8 cellular contexts compared by ENCODE assay signal in genomic region chr17:76492989-76493501, GRCh38. TPM values are rescaled to one million over a fixed set of nuclear protein-coding genes. Genes with fewer than 3 reads are reported as not detected.
DNase-seq lines count a peak whose midpoint lies in the region; ATAC-seq and TF ChIP-seq lines count a peak whose summit lies in the region.

No MANE protein-coding gene starts in this region.

- no peaks in the 10 kb centered on the region for H3K79me1 ChIP-seq in mesendoderm (ENCODE audit: low read length)

- no peak for TF ChIP-seq POLR2A in suprapubic skin (IDR thresholded peaks at IDR 0.05)

- H4K8ac ChIP-seq in mesendoderm (ENCODE audit: low read depth, low read length), result no peak overlapping the region

- peak; percentile 68 for DNase-seq in AG04450 (ENCODE audit: low read depth, low spot score)
- DNase-seq in T1000 (lab: John Stamatoyannopoulos, UW), result peak; percentile 44
- no peak for DNase-seq in mesendoderm
- peak in 1 of 2 donors; percentile 82 for DNase-seq in suprapubic skin (ENCODE audit: low spot score in 2 of 2)
- no peak for DNase-seq in iPS-NIHi11 (ENCODE audit: low spot score)

- no peaks in the 10 kb centered on the region for H3K27me3 ChIP-seq in AG04450 (ENCODE audit: control insufficient read depth, insufficient read depth, low read length)
- no peaks in the 10 kb centered on the region for H3K27me3 ChIP-seq in mesendoderm (ENCODE audit: insufficient read depth, low read length, poor library complexity)
- H3K27me3 ChIP-seq in suprapubic skin, result no peaks in the 10 kb centered on the region

- H3K4me1 ChIP-seq in mesendoderm (ENCODE audit: control insufficient read depth, low read depth, low read length) (peaks cover 5% of the 10 kb centered on the region), suprapubic skin (peaks cover 55% of the 10 kb centered on the region)

- peak; percentile 48 for ATAC-seq in GM18907 (IDR thresholded peaks at IDR 0.05; ENCODE audit: unreplicated experiment)
- ATAC-seq in HG03432 (IDR thresholded peaks at IDR 0.05; ENCODE audit: unreplicated experiment), result peak; percentile 40

- no peaks in the 10 kb centered on the region for H3K79me2 ChIP-seq in mesendoderm (ENCODE audit: control insufficient read depth, insufficient read depth, low read length)

- H4K5ac ChIP-seq in mesendoderm (ENCODE audit: low read length), result no peak overlapping the region

- H3K18ac ChIP-seq in mesendoderm (ENCODE audit: low read length), result no peak overlapping the region

- peak overlapping the region; percentile 91 for H3K27ac Mint-ChIP-seq in dendritic cell treated with granulocyte-macrophage colony-stimulating factor and Interleukin-4, amounts not matched to agents 40 ng/mL and 50 ng/mL, for 4 days

- no peak for TF ChIP-seq EP300 in suprapubic skin (IDR thresholded peaks at IDR 0.05)

- intact Hi-C loops in dendritic cell treated with granulocyte-macrophage colony-stimulating factor and Interleukin-4, amounts not matched to agents 40 ng/mL and 50 ng/mL, for 4 days (cut with micrococcal nuclease), result loop anchor here (1.0 to 10.0 kb wide), 2 partner anchors 8 to 108 kb away; partner anchors contain the start of genes RHBDF2 and SPHK1

- H2AK5ac ChIP-seq in mesendoderm (ENCODE audit: low read length), result no peak overlapping the region

- no peak overlapping the region for H3K4ac ChIP-seq in mesendoderm (ENCODE audit: low read depth, low read length)

- CTCF ChIA-PET in AG04450 (lab: Charles Lee), result interaction anchor here (1.2 to 2.6 kb wide), 3 partner anchors 14 to 34 kb away, joined by 6 to 8 read pairs (median 7); partner anchors contain the start of gene AANAT

- H3K27ac ChIP-seq in AG04450 (ENCODE audit: low read depth, low read length) (peak overlapping the region; percentile 94), mesendoderm (ENCODE audit: low read depth, low read length) (no peak overlapping the region), suprapubic skin (peak overlapping the region; percentile 76)

- no CpG with 5 or more reads among the region's 15 CpGs for WGBS in mesendoderm (ENCODE audit: extremely low coverage, insufficient coverage, low lambda C conversion rate)
- WGBS in suprapubic skin, result 11% methylated on average over 7 of the region's 15 CpGs

- H3K9me3 ChIP-seq in AG04450 (ENCODE audit: control insufficient read depth, insufficient read depth, low read length) (no peaks in the 10 kb centered on the region), suprapubic skin (no peaks in the 10 kb centered on the region)

- no peak for TF ChIP-seq CTCF in AG04450 (IDR thresholded peaks at IDR 0.05; ENCODE audit: low read depth, low read length)
- TF ChIP-seq CTCF in suprapubic skin (IDR thresholded peaks at IDR 0.05), result no peak

- no peak overlapping the region for H3K4me2 ChIP-seq in mesendoderm (ENCODE audit: low read length)

- H3K4me3 ChIP-seq in AG04450 (ENCODE audit: low read depth, low read length) (peak overlapping the region; percentile 10), mesendoderm (ENCODE audit: low read length) (no peak overlapping the region), suprapubic skin (peak overlapping the region; percentile 1)

- peaks cover 21% of the 10 kb centered on the region for H3K36me3 Mint-ChIP-seq in dendritic cell treated with granulocyte-macrophage colony-stimulating factor and Interleukin-4, amounts not matched to agents 40 ng/mL and 50 ng/mL, for 4 days (ENCODE audit: low read depth)

- no peak overlapping the region for H3K23ac ChIP-seq in mesendoderm (ENCODE audit: low read length)

- no peak overlapping the region for H2BK120ac ChIP-seq in mesendoderm (ENCODE audit: low read depth, low read length)

- H3K4me3 Mint-ChIP-seq in dendritic cell treated with granulocyte-macrophage colony-stimulating factor and Interleukin-4, amounts not matched to agents 40 ng/mL and 50 ng/mL, for 4 days, result peak overlapping the region; percentile 53

- peaks cover 87% of the 10 kb centered on the region for H3K4me1 Mint-ChIP-seq in dendritic cell treated with granulocyte-macrophage colony-stimulating factor and Interleukin-4, amounts not matched to agents 40 ng/mL and 50 ng/mL, for 4 days (ENCODE audit: low read depth)

- POLR2A ChIA-PET in AG04450 (lab: Yijun Ruan, JAX), result interaction anchor here (0.7 to 1.3 kb wide), 4 partner anchors 8 to 34 kb away, joined by 3 to 4 read pairs (median 4); no protein-coding TSS in a partner anchor

- H2BK15ac ChIP-seq in mesendoderm (replicated peaks; ENCODE audit: low read depth), result no peak overlapping the region

- H3K36me3 ChIP-seq in mesendoderm (ENCODE audit: control insufficient read depth, insufficient read depth, low read length) (no peaks in the 10 kb centered on the region), suprapubic skin (no peaks in the 10 kb centered on the region)

- H3K9ac ChIP-seq in mesendoderm (ENCODE audit: low read length), result peak overlapping the region; percentile 31

- H3K9me3 Mint-ChIP-seq in dendritic cell treated with granulocyte-macrophage colony-stimulating factor and Interleukin-4, amounts not matched to agents 40 ng/mL and 50 ng/mL, for 4 days, result no peaks in the 10 kb centered on the region

- H3K56ac ChIP-seq in mesendoderm (ENCODE audit: low read length), result peak overlapping the region; percentile 31

- no peak overlapping the region for H2BK5ac ChIP-seq in mesendoderm (ENCODE audit: low read length)

- no peaks in the 10 kb centered on the region for H3K27me3 Mint-ChIP-seq in dendritic cell treated with granulocyte-macrophage colony-stimulating factor and Interleukin-4, amounts not matched to agents 40 ng/mL and 50 ng/mL, for 4 days

RNA-seq across cellular contexts. Expression of gene RHBDF2, which starts 8.2 kb away (rescaled TPM):
- polyA plus RNA-seq in AG04450 (2011; rRNA removed), result 5.4 and 8.7 TPM in 2 replicates
- 6.8 and 7.7 TPM in 2 replicates for polyA minus RNA-seq in AG04450 (2011; rRNA and poly(A)+ RNA removed)
- polyA plus RNA-seq in mesendoderm (2013, experiment 1 of 2), result 12.3 TPM
- polyA plus RNA-seq in mesendoderm (2013, experiment 2 of 2), result 11.8 TPM
- total RNA-seq in suprapubic skin, result 10 to 100 TPM; 45.9 to 82.6 (median 52.6) TPM

RNA-seq across cellular contexts. Expression of gene AANAT, which starts 25.6 kb away (rescaled TPM):
- 0.12 TPM in 1 of 2 replicates, not detected in the other for polyA plus RNA-seq in AG04450 (2011; rRNA removed)
- polyA minus RNA-seq in AG04450 (2011; rRNA and poly(A)+ RNA removed), result not detected in 2 replicates
- 0.15 TPM for polyA plus RNA-seq in mesendoderm (2013, experiment 1 of 2)
- 0.14 TPM for polyA plus RNA-seq in mesendoderm (2013, experiment 2 of 2)
- total RNA-seq in suprapubic skin, result not detected

RNA-seq across cellular contexts. Expression of gene UBE2O, which starts 40.1 kb away (rescaled TPM):
- polyA plus RNA-seq in AG04450 (2011; rRNA removed), result 14.2 and 14.5 TPM in 2 replicates
- 58.9 and 64.2 TPM in 2 replicates for polyA minus RNA-seq in AG04450 (2011; rRNA and poly(A)+ RNA removed)
- polyA plus RNA-seq in mesendoderm (2013, experiment 1 of 2), result 21.4 TPM
- 21.3 TPM for polyA plus RNA-seq in mesendoderm (2013, experiment 2 of 2)
- total RNA-seq in suprapubic skin, result 10 to 100 TPM; 31.3 to 42.0 (median 37.7) TPM

RNA-seq across cellular contexts. Expression of gene CYGB, which starts 44.5 kb away (rescaled TPM):
- 7.4 and 7.7 TPM in 2 replicates for polyA plus RNA-seq in AG04450 (2011; rRNA removed)
- 3.1 and 5.3 TPM in 2 replicates for polyA minus RNA-seq in AG04450 (2011; rRNA and poly(A)+ RNA removed)
- 0.88 TPM for polyA plus RNA-seq in mesendoderm (2013, experiment 1 of 2)
- 0.88 TPM for polyA plus RNA-seq in mesendoderm (2013, experiment 2 of 2)
- 10 to 100 TPM in 2 of 4 donors, 1 to 10 TPM in 2; 2.8 to 18.2 (median 10.4) TPM for total RNA-seq in suprapubic skin

RNA-seq across cellular contexts. Expression of gene PRCD, which starts 46.8 kb away (rescaled TPM):
- polyA plus RNA-seq in AG04450 (2011; rRNA removed), result 0.69 and 1.9 TPM in 2 replicates
- polyA minus RNA-seq in AG04450 (2011; rRNA and poly(A)+ RNA removed), result 0.37 and 0.96 TPM in 2 replicates
- polyA plus RNA-seq in mesendoderm (2013, experiment 1 of 2), result 0.59 TPM
- 0.55 TPM for polyA plus RNA-seq in mesendoderm (2013, experiment 2 of 2)
- total RNA-seq in suprapubic skin, result 1 to 10 TPM in 3 of 4 donors, not detected in 1; 1.3 to 2.8 (median 2.2) TPM

Comparison
In these comparisons a context has a peak if more than half of its experiments do, and no peak if none do; other contexts are left out.
1. DNase-seq: peak in AG04450 (single experiment) and T1000 (single experiment); none in mesendoderm (single experiment) and iPS-NIHi11 (single experiment).